ENCODE assay signal across 16 cellular contexts in the genomic region with DNA sequence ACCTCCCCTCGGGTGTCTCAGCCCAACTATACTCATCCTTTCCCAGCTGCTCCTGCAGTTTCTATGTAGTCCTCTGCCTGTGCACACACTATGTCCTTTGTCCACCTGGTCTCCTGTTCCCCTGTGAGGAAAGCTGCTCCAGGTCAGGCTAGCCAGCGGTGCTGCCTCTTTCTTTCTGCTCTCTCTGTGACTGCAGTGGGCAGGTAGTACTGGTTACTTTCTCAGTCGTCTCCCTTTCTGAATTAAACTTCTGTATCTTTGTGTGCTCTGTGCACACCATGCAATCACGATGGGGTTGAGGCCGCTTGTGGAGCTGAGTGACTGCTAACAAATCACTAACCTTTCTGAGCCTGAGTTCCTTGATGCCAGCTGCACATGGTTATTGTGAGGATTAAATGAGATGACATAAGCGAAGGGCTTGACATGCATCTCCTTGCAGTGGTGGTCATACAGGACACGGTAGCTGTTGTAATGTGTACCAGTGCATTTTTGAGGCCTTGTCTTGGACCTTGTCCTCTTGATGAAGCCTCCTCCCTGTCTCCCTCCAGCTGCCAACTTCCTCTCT. TPM values are rescaled to one million over a fixed set of nuclear protein-coding genes. Genes with fewer than 3 reads are reported as not detected.
DNase-seq lines count a peak whose midpoint lies in the region; ATAC-seq and TF ChIP-seq lines count a peak whose summit lies in the region.
"Had no signal": no experiment of that assay in that cellular context is flagged by ENCODE, and none has a peak within 500 bp of the region (broad histone marks: within the 10 kb centered on the region; RNA-seq: fewer than 3 reads in every experiment).

No MANE protein-coding gene starts in this region.

- H3K27me3 Mint-ChIP-seq in T-helper 17 cell, result no peaks in the 10 kb centered on the region
- H3K27me3 Mint-ChIP-seq: activated CD4-positive, alpha-beta T cell treated with anti-CD3 and anti-CD28 coated beads, Interleukin-2, amount 10 ng/mL, durations not matched to agents 7 days and 5 days; central memory CD8-positive, alpha-beta T cell had no signal

- no peak overlapping the region for H3K4me3 ChIP-seq in DOHH2 (ENCODE audit: low read length)
- H3K4me3 ChIP-seq in liver (ENCODE audit: low read depth in 1 of 3, low read length in 3 of 3), result no peak overlapping the region
- no peak overlapping the region for H3K4me3 ChIP-seq in spleen
- H3K4me3 ChIP-seq in effector memory CD4-positive, alpha-beta T cell (ENCODE audit: insufficient read depth, low read depth, low read length, poor library complexity, severe bottlenecking), result no peak overlapping the region
- H3K4me3 ChIP-seq in gastrocnemius medialis, result no peak overlapping the region
- H3K4me3 ChIP-seq: upper lobe of right lung had no signal

- no peak overlapping the region for H3K27ac Mint-ChIP-seq in T-helper 17 cell
- H3K27ac Mint-ChIP-seq: activated CD4-positive, alpha-beta T cell treated with anti-CD3 and anti-CD28 coated beads, Interleukin-2, amount 10 ng/mL, durations not matched to agents 7 days and 5 days had no signal

- ATAC-seq in T-helper 17 cell, result no peak
- ATAC-seq in gastrocnemius medialis, result no peak
- ATAC-seq: upper lobe of right lung had no signal

- WGBS in liver, result 60% methylated on average over 7 of the region's 7 CpGs
- 77 to 91% (median 86%) methylated on average over 7 of the region's 7 CpGs for WGBS in spleen, 5 donors

- TF ChIP-seq POLR2A in spleen (IDR thresholded peaks at IDR 0.05) (no peak), gastrocnemius medialis (IDR thresholded peaks at IDR 0.05) (no peak)

- peaks cover 72% of the 10 kb centered on the region for H3K4me1 ChIP-seq in DOHH2 (ENCODE audit: control insufficient read depth, low read length)
- peaks cover 10 to 63% (median 54%) of the 10 kb centered on the region in 4 donors for H3K4me1 ChIP-seq in liver (ENCODE audit: control insufficient read depth in 4 of 4, insufficient read depth in 4 of 4, low read length in 3 of 4)
- H3K4me1 ChIP-seq in spleen, result peaks cover 33 to 73% (median 62%) of the 10 kb centered on the region in 6 donors
- H3K4me1 ChIP-seq in effector memory CD4-positive, alpha-beta T cell (ENCODE audit: control insufficient read depth, insufficient read depth, low read length, poor library complexity, severe bottlenecking), result peaks cover 13% of the 10 kb centered on the region
- peaks cover 40 to 54% of the 10 kb centered on the region in 2 donors for H3K4me1 ChIP-seq in gastrocnemius medialis

- peak overlapping the region; percentile 85 for H3K4me2 ChIP-seq in DOHH2 (ENCODE audit: low read length)

- in situ Hi-C loops in gastrocnemius medialis (cut with MboI; ENCODE audit: low sequenced_read_pairs in 4 of 4), result no loop called here

- TF ChIP-seq CTCF in DOHH2 (IDR thresholded peaks at IDR 0.05; ENCODE audit: low read depth, low read length, poor library complexity, severe bottlenecking) (no peak), liver (IDR thresholded peaks at IDR 0.05; ENCODE audit: low read depth, low read length, missing input control) (no peak), spleen (IDR thresholded peaks at IDR 0.05 in 8 of 11, conservative IDR thresholded peaks at IDR 0.05 in 3 of 11) (no peak), gastrocnemius medialis (IDR thresholded peaks at IDR 0.05 in 4 of 5, conservative IDR thresholded peaks at IDR 0.05 in 1 of 5) (no peak)

- H3K27me3 ChIP-seq in DOHH2 (ENCODE audit: control insufficient read depth, low read length) (no peaks in the 10 kb centered on the region), liver (ENCODE audit: control insufficient read depth in 4 of 4, insufficient read depth in 4 of 4, low read length in 3 of 4) (no peaks in the 10 kb centered on the region), spleen (replicated peaks in 1 of 7) (no peaks in the 10 kb centered on the region), gastrocnemius medialis (no peaks in the 10 kb centered on the region)
- H3K27me3 ChIP-seq in effector memory CD4-positive, alpha-beta T cell (replicated peaks; ENCODE audit: control insufficient read depth, insufficient read depth, low read length, poor library complexity, severe bottlenecking), result no peaks in the 10 kb centered on the region
- H3K27me3 ChIP-seq: upper lobe of right lung had no signal

- H3K36me3 Mint-ChIP-seq in T-helper 17 cell (ENCODE audit: low read depth), result no peaks in the 10 kb centered on the region

- DNase-seq in T-helper 17 cell (no peak), spleen (no peak), SHP77 treated with DMSO at 0.1 percent for 48 hours (lab: John Stamatoyannopoulos, UW) (no peak), gastrocnemius medialis (no peak), foreskin melanocyte (no peak)
- DNase-seq in effector memory CD4-positive, alpha-beta T cell, result no peak
- DNase-seq: activated CD4-positive, alpha-beta T cell treated with anti-CD3 and anti-CD28 coated beads, Interleukin-2, amount 10 ng/mL, durations not matched to agents 7 days and 5 days; activated CD8-positive, alpha-beta memory T cell treated with anti-CD3 and anti-CD28 coated beads, Interleukin-2, amount 50 U/mL, for 48 hours; activated gamma-delta T cell treated with Interleukin-2 at 50 U/mL for 16 hours; amniotic stem cell; NCI-H1436; stimulated activated naive CD4-positive, alpha-beta T cell treated with Interleukin-2 at 50 U/mL for 16 hours; upper lobe of right lung had no signal

- no peaks in the 10 kb centered on the region for H3K9me3 ChIP-seq in DOHH2 (ENCODE audit: control insufficient read depth, insufficient read depth, low read length)
- H3K9me3 ChIP-seq in T-helper 17 cell (ENCODE audit: control insufficient read depth, low read length, poor library complexity, severe bottlenecking), result no peaks in the 10 kb centered on the region
- no peaks in the 10 kb centered on the region for H3K9me3 ChIP-seq in liver (ENCODE audit: control insufficient read depth in 4 of 4, low read length in 3 of 4)
- H3K9me3 ChIP-seq in spleen, result no peaks in the 10 kb centered on the region
- no peaks in the 10 kb centered on the region for H3K9me3 ChIP-seq in effector memory CD4-positive, alpha-beta T cell (ENCODE audit: control insufficient read depth, low read length)
- no peaks in the 10 kb centered on the region for H3K9me3 ChIP-seq in gastrocnemius medialis
- H3K9me3 ChIP-seq: upper lobe of right lung had no signal

- intact Hi-C loops in spleen (cut with DNase I; ENCODE audit: low total_unique reads), result loop anchor here (5.0 kb wide), 1 partner anchor 253 kb away; no protein-coding TSS in a partner anchor
- intact Hi-C loops in gastrocnemius medialis (cut with DNase I; ENCODE audit: low total_unique reads), result loop anchor here (5.0 to 10.0 kb wide), 4 partner anchors 142 to 1107 kb away; a partner anchor contains a TSS

- H4K20me1 ChIP-seq in DOHH2 (ENCODE audit: control insufficient read depth, insufficient read depth, low read depth, low read length), result peaks cover 23% of the 10 kb centered on the region

- H3K27ac ChIP-seq in DOHH2 (ENCODE audit: low read depth, low read length), result no peak overlapping the region
- peak overlapping the region; percentile 8 to 90 for H3K27ac ChIP-seq in liver (ENCODE audit: low read depth in 1 of 2, low read length in 2 of 2)
- peak overlapping the region in 5 of 8 donors; percentile 13 to 98 (median 95) for H3K27ac ChIP-seq in spleen
- H3K27ac ChIP-seq in effector memory CD4-positive, alpha-beta T cell (ENCODE audit: insufficient read depth, low read length, poor library complexity, severe bottlenecking), result no peak overlapping the region
- H3K27ac ChIP-seq in gastrocnemius medialis, result no peak overlapping the region
- H3K27ac ChIP-seq: upper lobe of right lung had no signal

- H3F3A ChIP-seq in DOHH2 (ENCODE audit: control insufficient read depth, insufficient read depth), result peaks cover 17% of the 10 kb centered on the region

- peak overlapping the region; percentile 73 for H3K4me3 Mint-ChIP-seq in T-helper 17 cell
- H3K4me3 Mint-ChIP-seq: activated CD4-positive, alpha-beta T cell treated with anti-CD3 and anti-CD28 coated beads, Interleukin-2, amount 10 ng/mL, durations not matched to agents 7 days and 5 days; central memory CD8-positive, alpha-beta T cell had no signal

- peaks cover 80% of the 10 kb centered on the region for H3K79me2 ChIP-seq in DOHH2 (ENCODE audit: control insufficient read depth, low read length)

- no peak overlapping the region for H3K9ac ChIP-seq in liver (ENCODE audit: low read depth in 1 of 2, low read length in 2 of 2)

- H3K4me1 Mint-ChIP-seq in T-helper 17 cell, result peaks cover 29% of the 10 kb centered on the region

- TF ChIP-seq RAD21 in liver (IDR thresholded peaks at IDR 0.05), result no peak

- no peaks in the 10 kb centered on the region for H3K9me2 ChIP-seq in DOHH2 (replicated peaks; ENCODE audit: control insufficient read depth, low read length)

- H3K36me3 ChIP-seq in DOHH2 (ENCODE audit: control insufficient read depth, low read length) (peaks cover 39% of the 10 kb centered on the region), liver (ENCODE audit: control insufficient read depth in 4 of 4, insufficient read depth in 3 of 4, low read depth in 1 of 4, low read length in 3 of 4) (no peaks in the 10 kb centered on the region), spleen (peaks cover 0 to 3% (median 2%) of the 10 kb centered on the region in 6 donors), gastrocnemius medialis (no peaks in the 10 kb centered on the region)
- no peaks in the 10 kb centered on the region for H3K36me3 ChIP-seq in effector memory CD4-positive, alpha-beta T cell (ENCODE audit: control insufficient read depth, insufficient read depth, low read length)
- H3K36me3 ChIP-seq: upper lobe of right lung had no signal

TF ChIP-seq in liver, 16 proteins besides CTCF, POLR2A, EP300 and RAD21:
- TF ChIP-seq SP1 (IDR thresholded peaks at IDR 0.05) (peak; percentile 34), HNF4G (IDR thresholded peaks at IDR 0.05) (peak; percentile 44), YY1 (IDR thresholded peaks at IDR 0.05) (no peak), RXRA (IDR thresholded peaks at IDR 0.05) (peak in 1 of 2 donors; percentile 9), JUND (IDR thresholded peaks at IDR 0.05) (no peak), HNF4A (conservative IDR thresholded peaks at IDR 0.05) (peak; percentile 73 to 75)
TF ChIP-seq in liver: peak in this region for 4.

RNA-seq across cellular contexts. Expression of a gene that starts 3.5 kb away (rescaled TPM):
- total RNA-seq in T-helper 17 cell, result 10 to 100 TPM; 18.0 to 28.1 TPM
- total RNA-seq in liver, result 10 to 100 TPM; 17.8 to 30.9 TPM
- 10 to 100 TPM in 1 of 2 donors, 1 to 10 TPM in 1; 5.8 to 10.7 TPM for polyA plus RNA-seq in liver
- 10 to 100 TPM; 30.9 to 72.8 (median 61.5) TPM for total RNA-seq in spleen
- 10 to 100 TPM in 2 of 3 donors, 1 to 10 TPM in 1; 9.1 to 16.5 (median 14.1) TPM for polyA plus RNA-seq in spleen
- total RNA-seq in gastrocnemius medialis, result 10 to 100 TPM; 10.7 to 20.1 (median 13.6) TPM

RNA-seq across cellular contexts. Expression of a gene that starts 43.8 kb away (rescaled TPM):
- total RNA-seq in T-helper 17 cell (100 to 1,000 TPM; 190 to 216 TPM), liver (100 to 1,000 TPM; 119 to 147 TPM), spleen (100 to 1,000 TPM; 236 to 350 (median 327) TPM), gastrocnemius medialis (100 to 1,000 TPM in 2 of 4 donors, 10 to 100 TPM in 2; 81.3 to 130 (median 99.3) TPM)
- polyA plus RNA-seq in liver (10 to 100 TPM; 63.7 to 75.1 TPM), spleen (100 to 1,000 TPM in 2 of 3 donors, 10 to 100 TPM in 1; 90.3 to 164 (median 102) TPM)

RNA-seq across cellular contexts. Expression of a gene that starts 44.1 kb away (rescaled TPM):
- total RNA-seq in T-helper 17 cell (100 to 1,000 TPM; 136 to 175 TPM), liver (100 to 1,000 TPM; 259 to 580 TPM), spleen (100 to 1,000 TPM; 207 to 333 (median 268) TPM), gastrocnemius medialis (100 to 1,000 TPM; 383 to 486 (median 444) TPM)
- polyA plus RNA-seq in liver (100 to 1,000 TPM; 219 to 257 TPM), spleen (10 to 100 TPM; 46.1 to 63.3 (median 51.4) TPM)

Comparison
In these comparisons a context has a peak if more than half of its experiments do, and no peak if none do; other contexts are left out.
1. H3K27ac ChIP-seq: peak in liver (2 of 2) and spleen (5 of 8); none in DOHH2 (single experiment), effector memory CD4-positive, alpha-beta T cell (single experiment) and gastrocnemius medialis (0 of 4).